28 cellular contexts compared by ENCODE assay signal in genomic region chr7:127029823-127030222, GRCh38.
"Had no signal": no experiment of that assay in that cellular context is flagged by ENCODE, and none has a peak within 500 bp of the region (broad histone marks: within the 10 kb centered on the region; RNA-seq: fewer than 3 reads in every experiment).

No MANE protein-coding gene starts in this region.

- H3K27me3 ChIP-seq: ascending aorta, cardiac muscle cell had no signal

- DNase-seq: activated B cell treated with CpG ODN at 0.5 μM for 24 hours; activated CD4-positive, alpha-beta memory T cell treated with anti-CD3 and anti-CD28 coated beads for 36 hours; activated CD4-positive, alpha-beta T cell treated with anti-CD3 and anti-CD28 coated beads for 4 hours; activated CD4-positive, alpha-beta T cell treated with anti-CD3 and anti-CD28 coated beads, Interleukin-2, amount 10 ng/mL, durations not matched to agents 24 days and 14 days; activated CD4-positive, alpha-beta T cell treated with anti-CD3 and anti-CD28 coated beads, Interleukin-2, amount 50 U/mL, for 1 hour; activated CD4-positive, alpha-beta T cell treated with anti-CD3 and anti-CD28 coated beads, Interleukin-2, amount 50 U/mL, for 4 hours; activated CD4-positive, CD25-positive, alpha-beta regulatory T cell treated with anti-CD3 and anti-CD28 coated beads, Interleukin-2, amount 50 U/mL, for 72 hours; activated CD8-positive, alpha-beta memory T cell treated with anti-CD3 and anti-CD28 coated beads, Interleukin-2, amount 50 U/mL, for 4 hours; activated CD8-positive, alpha-beta T cell treated with anti-CD3 and anti-CD28 coated beads for 36 hours; activated effector memory CD4-positive, alpha-beta T cell treated with Interleukin-2 at 50 U/mL for 16 hours; activated gamma-delta T cell; activated naive CD4-positive, alpha-beta T cell treated with anti-CD3 and anti-CD28 coated beads, Interleukin-2, amount 10 ng/mL, durations not matched to agents 7 days and 5 days; activated naive CD4-positive, alpha-beta T cell treated with Interleukin-2 at 50 U/mL for 16 hours; activated naive CD8-positive, alpha-beta T cell treated with anti-CD3 and anti-CD28 coated beads, Interleukin-2, amount 10 ng/mL, durations not matched to agents 7 days and 5 days; activated naive CD8-positive, alpha-beta T cell treated with anti-CD3 and anti-CD28 coated beads, Interleukin-2, amount 50 U/mL, for 24 hours; activated T-cell treated with anti-CD3 and anti-CD28 coated beads, Interleukin-2, amount 50 U/mL, for 24 hours; activated T-cell treated with anti-CD3 and anti-CD28 coated beads, Interleukin-2, amount 50 U/mL, for 48 hours; amygdala; anterior cingulate cortex; caudate nucleus; cerebellar nuclear complex; T-helper 2 cell; T-helper 9 cell had no signal

- H3K4me1 ChIP-seq: ascending aorta had no signal

- H3K4me3 ChIP-seq: ascending aorta, cardiac muscle cell had no signal

- FAIRE-seq: bronchial epithelial cell, TTC549 had no signal

- H3K36me3 ChIP-seq: ascending aorta, cardiac muscle cell had no signal

- H3K27ac ChIP-seq: ascending aorta, cardiac muscle cell, VCaP had no signal

- ATAC-seq: activated CD8-positive, alpha-beta T cell treated with anti-CD3 and anti-CD28 coated beads for 36 hours; activated naive CD8-positive, alpha-beta T cell treated with anti-CD3 and anti-CD28 coated beads, Interleukin-2, amount 50 U/mL, for 24 hours had no signal
